In the genomic region with DNA sequence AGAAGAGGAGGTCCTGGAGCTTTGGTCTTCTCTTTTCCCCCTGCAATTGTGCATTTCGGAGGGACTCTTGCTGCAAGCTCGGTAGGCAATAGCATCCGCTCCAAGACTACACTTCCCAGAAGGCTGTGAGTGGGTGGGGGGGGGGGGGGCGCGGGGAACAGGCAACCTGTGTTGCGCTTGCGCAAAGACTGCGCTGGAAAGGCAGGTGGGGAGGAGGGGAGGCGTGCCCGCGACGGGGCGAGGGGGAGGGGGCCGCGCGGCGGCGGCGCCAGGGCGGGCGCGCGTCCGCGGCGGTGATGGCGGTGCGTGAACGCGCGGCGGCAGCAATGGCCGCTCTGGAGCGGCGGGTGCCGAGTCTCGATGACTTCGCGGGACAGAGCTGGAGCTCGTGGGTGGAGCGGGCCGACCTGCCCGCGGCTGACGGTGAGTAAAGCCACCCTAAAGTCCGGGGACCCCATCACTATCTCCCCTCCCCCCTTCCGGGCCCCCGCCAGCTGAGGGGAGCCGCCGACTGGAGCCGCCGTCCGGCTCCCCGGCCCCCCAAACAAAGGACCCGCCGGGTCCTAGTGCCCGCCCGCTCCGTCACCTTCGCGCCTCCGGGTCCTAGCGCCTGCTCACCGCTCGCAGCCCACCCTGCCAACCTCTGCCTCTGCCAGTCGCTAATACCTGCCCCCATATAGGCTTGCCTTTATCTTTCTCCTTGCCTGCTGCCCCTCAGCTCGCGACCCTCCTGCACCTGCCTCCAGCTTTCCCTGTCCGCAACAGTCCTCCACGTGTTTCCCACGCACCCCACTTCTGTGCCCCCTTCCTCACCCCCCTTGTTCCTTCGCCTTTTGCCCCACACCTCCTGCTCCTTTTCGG, we compare ENCODE assay signal across 8 cellular contexts. TPM values are rescaled to one million over a fixed set of nuclear protein-coding genes. Genes with fewer than 3 reads are reported as not detected.
A peak's percentile ranks its signal among the peaks of the same experiment; 100 is the strongest.
DNase-seq lines count a peak whose midpoint lies in the region; ATAC-seq and TF ChIP-seq lines count a peak whose summit lies in the region.

Gene ATXN7L2 (plus strand): TSS at position 248 of the 861 bp plus-strand sequence. CDS start 49 bp downstream, at position 297.

- H3K27me3 ChIP-seq in gastroesophageal sphincter (no peaks in the 10 kb centered on the region), suprapubic skin (no peaks in the 10 kb centered on the region)

- H3K9ac ChIP-seq in SK-N-MC (ENCODE audit: insufficient read length): peak within 1 kb of the TSS; percentile 96

- CTCF ChIA-PET in activated naive CD4-positive, alpha-beta T cell treated with anti-CD3 and anti-CD28 coated beads for 36 hours (lab: Charles Lee): interaction anchor here (0.6 to 35.8 kb wide), 7 partner anchors 9 to 407 kb away, joined by 3 to 1207 read pairs (median 3); partner anchors contain the start of genes CYB561D1 and GPR61

- H3K9me3 ChIP-seq in SK-N-MC (ENCODE audit: low read depth, low read length): no peaks in the 10 kb centered on the region
- no peaks in the 10 kb centered on the region for H3K9me3 ChIP-seq in gastroesophageal sphincter
- H3K9me3 ChIP-seq in suprapubic skin: no peaks in the 10 kb centered on the region

- no peaks in the 10 kb centered on the region for H3K9me3 Mint-ChIP-seq in activated naive CD4-positive, alpha-beta T cell treated with anti-CD3 and anti-CD28 coated beads for 36 hours

- WGBS in gastroesophageal sphincter (ENCODE audit: low coverage in 1 of 2), 2 donors: 0 to 2% methylated on average over 13 to 19 of the region's 73 CpGs
- under 1% methylated on average over 41 of the region's 73 CpGs for WGBS in suprapubic skin

- peak; percentile 91 for ATAC-seq in gastroesophageal sphincter

- H3K27ac ChIP-seq in SK-N-MC (peak within 1 kb of the TSS; percentile 93), gastroesophageal sphincter (peak within 1 kb of the TSS; percentile 85 to 98 (median 94)), suprapubic skin (peak within 1 kb of the TSS; percentile 97)

- H3K4me1 Mint-ChIP-seq in activated naive CD4-positive, alpha-beta T cell treated with anti-CD3 and anti-CD28 coated beads for 36 hours (ENCODE audit: low read depth): peaks cover 24% of the 10 kb centered on the region

- H3K4me3 Mint-ChIP-seq in activated naive CD4-positive, alpha-beta T cell treated with anti-CD3 and anti-CD28 coated beads for 36 hours: peak within 1 kb of the TSS; percentile 95

- intact Hi-C loops in activated naive CD4-positive, alpha-beta T cell treated with anti-CD3 and anti-CD28 coated beads for 36 hours (cut with micrococcal nuclease): loop anchor here (1.0 to 10.0 kb wide), 11 partner anchors 10 to 498 kb away; partner anchors contain the start of genes AHCYL1, AMIGO1, CELSR2 and CYB561D1

- TF ChIP-seq POLR2A in gastroesophageal sphincter (IDR thresholded peaks at IDR 0.05): peak; percentile 58 to 62
- peak in 1 of 2 donors; percentile 26 for TF ChIP-seq POLR2A in suprapubic skin (IDR thresholded peaks at IDR 0.05)

- peak within 1 kb of the TSS; percentile 83 for H3K4me3 ChIP-seq in HFF-Myc (replicated peaks; ENCODE audit: low read depth, low read length)
- H3K4me3 ChIP-seq in SK-N-MC: peak within 1 kb of the TSS; percentile 98
- H3K4me3 ChIP-seq in gastroesophageal sphincter: peak within 1 kb of the TSS; percentile 74 to 77
- peak within 1 kb of the TSS; percentile 77 for H3K4me3 ChIP-seq in suprapubic skin

- peak; percentile 25 for DNase-seq in GM04503 (ENCODE audit: low read depth)
- DNase-seq in HFF-Myc (ENCODE audit: extremely low read depth, low read depth): peak; percentile 51
- peak; percentile 91 for DNase-seq in NAMALWA (ENCODE audit: low spot score)
- peak; percentile 67 for DNase-seq in SK-N-MC (ENCODE audit: low read depth, low spot score)
- peak; percentile 93 for DNase-seq in activated naive CD4-positive, alpha-beta T cell treated with anti-CD3 and anti-CD28 coated beads for 36 hours
- peak; percentile 95 for DNase-seq in occipital lobe (lab: John Stamatoyannopoulos, UW)
- DNase-seq in suprapubic skin (ENCODE audit: low spot score in 2 of 2): peak; percentile 92 to 94

- H3K36me3 Mint-ChIP-seq in activated naive CD4-positive, alpha-beta T cell treated with anti-CD3 and anti-CD28 coated beads for 36 hours (ENCODE audit: low read depth): peaks cover 4% of the 10 kb centered on the region

- TF ChIP-seq CTCF in HFF-Myc (IDR thresholded peaks at IDR 0.05; ENCODE audit: low read depth, low read length, missing control alignments) (no peak), gastroesophageal sphincter (IDR thresholded peaks at IDR 0.05) (peak in 3 of 4 experiments; percentile 2 to 11 (median 8)), suprapubic skin (IDR thresholded peaks at IDR 0.05) (no peak)

- peaks cover 6% of the 10 kb centered on the region; the same call in 1 of the 2 replicates for H3K36me3 ChIP-seq in SK-N-MC (ENCODE audit: insufficient read depth, low read length)
- H3K36me3 ChIP-seq in gastroesophageal sphincter: peaks cover 0 to 46% of the 10 kb centered on the region in 2 donors
- H3K36me3 ChIP-seq in suprapubic skin: peaks cover 14% of the 10 kb centered on the region

- TF ChIP-seq EP300 in gastroesophageal sphincter (IDR thresholded peaks at IDR 0.05): no peak
- TF ChIP-seq EP300 in suprapubic skin (IDR thresholded peaks at IDR 0.05): no peak

- no peaks in the 10 kb centered on the region for H3K27me3 Mint-ChIP-seq in activated naive CD4-positive, alpha-beta T cell treated with anti-CD3 and anti-CD28 coated beads for 36 hours (ENCODE audit: low read depth)

- peak within 1 kb of the TSS; percentile 85 for H3K27ac Mint-ChIP-seq in activated naive CD4-positive, alpha-beta T cell treated with anti-CD3 and anti-CD28 coated beads for 36 hours

- peaks cover 0 to 24% (median 8%) of the 10 kb centered on the region in 3 donors for H3K4me1 ChIP-seq in gastroesophageal sphincter
- peaks cover 23% of the 10 kb centered on the region for H3K4me1 ChIP-seq in suprapubic skin

RNA-seq across cellular contexts. Expression of gene ATXN7L2, which starts in this region (rescaled TPM):
- total RNA-seq in activated naive CD4-positive, alpha-beta T cell treated with anti-CD3 and anti-CD28 coated beads for 36 hours: 10 to 100 TPM; 15.2 to 16.4 TPM
- total RNA-seq in gastroesophageal sphincter: 1 to 10 TPM; 1.6 to 2.7 (median 2.5) TPM
- total RNA-seq in occipital lobe: 4.1 TPM
- total RNA-seq in suprapubic skin: 1 to 10 TPM; 5.1 to 8.4 (median 7.2) TPM

Comparison
In these comparisons a context has a peak if more than half of its experiments do, and no peak if none do; other contexts are left out.
1. Peak in every context shown above with its lines: DNase-seq, ATAC-seq, H3K4me3 ChIP-seq and H3K27ac ChIP-seq.
2. DNase-seq: peak in every context shown above with its lines; median percentile 95 in occipital lobe; 93 in activated naive CD4-positive, alpha-beta T cell treated with anti-CD3 and anti-CD28 coated beads for 36 hours; 93 in suprapubic skin; 91 in NAMALWA; 67 in SK-N-MC; 51 in HFF-Myc; 25 in GM04503.
3. CTCF ChIP-seq: peak in gastroesophageal sphincter (3 of 4); none in HFF-Myc (single experiment) and suprapubic skin (0 of 2).